ENCODE assay signal across 21 cellular contexts in genomic region chr14:65926504-65926903, GRCh38.
DNase-seq lines count a peak whose midpoint lies in the region; ATAC-seq, FAIRE-seq and TF ChIP-seq lines count a peak whose summit lies in the region.
"Had no signal": no experiment of that assay in that cellular context is flagged by ENCODE, and none has a peak within 500 bp of the region (broad histone marks: within the 10 kb centered on the region; RNA-seq: fewer than 3 reads in every experiment).

No MANE protein-coding gene starts in this region.

- H3K4ac ChIP-seq in H1 (replicated peaks; ENCODE audit: insufficient read length, low read depth, low read length): no peak overlapping the region

- peak overlapping the region; percentile 49; the same call in 1 of the 2 replicates for H2BK5ac ChIP-seq in H1 (ENCODE audit: low read depth, low read length)

- H3K27ac Mint-ChIP-seq in stimulated activated naive CD8-positive, alpha-beta T cell treated with anti-CD3 and anti-CD28 coated beads, Interleukin-15, amount 100 ng/mL, for 72 hours: peak overlapping the region; percentile 83 to 90
- H3K27ac Mint-ChIP-seq: activated B cell treated with CpG ODN at 0.5 μM for 24 hours had no signal

- 51% methylated on average over 6 of the region's 6 CpGs; no CpG with 5 or more reads in 1 of the 2 experiments for WGBS in H1 (ENCODE audit: extremely low coverage in 1 of 2, insufficient coverage in 1 of 2, insufficient read length in 1 of 2, insufficient replicate concordance in 2 of 2, low coverage in 1 of 2, low lambda C conversion rate in 2 of 2, missing lambda C conversion rate in 1 of 2), 2 experiments

- intact Hi-C loops in upper lobe of right lung (cut with DNase I): no loop called here

- TF ChIP-seq CTCF in H1 (IDR thresholded peaks at IDR 0.05; ENCODE audit: control extremely low read depth in 1 of 3, insufficient read depth in 1 of 3, low read depth in 1 of 3, low read length in 3 of 3) (no peak), upper lobe of right lung (IDR thresholded peaks at IDR 0.05) (no peak)

- peak overlapping the region in 1 of 2 donors; percentile 79 for H3K4me3 Mint-ChIP-seq in stimulated activated naive CD8-positive, alpha-beta T cell treated with anti-CD3 and anti-CD28 coated beads, Interleukin-15, amount 100 ng/mL, for 72 hours
- H3K4me3 Mint-ChIP-seq: activated B cell treated with CpG ODN at 0.5 μM for 24 hours had no signal

- H3K4me3 ChIP-seq in H1 (ENCODE audit: extremely low read depth in 1 of 4, insufficient read depth in 2 of 4, low read depth in 3 of 4, low read length in 4 of 4) (peak overlapping the region in 1 of 4 experiments; percentile 18; a peak in 1 of 8 replicates), upper lobe of right lung (no peak overlapping the region)
- H3K4me3 ChIP-seq: dorsolateral prefrontal cortex, esophagus squamous epithelium, Peyer's patch, right lobe of liver had no signal

- H3K27ac ChIP-seq in H1 (ENCODE audit: low read depth, low read length) (no peak overlapping the region), upper lobe of right lung (no peak overlapping the region)
- H3K27ac ChIP-seq: brain microvascular endothelial cell, dorsolateral prefrontal cortex, esophagus squamous epithelium, Peyer's patch, right lobe of liver had no signal

- H3K36me3 ChIP-seq in H1 (ENCODE audit: control insufficient read depth in 2 of 4, insufficient read depth in 4 of 4, low read length in 3 of 4): no peaks in the 10 kb centered on the region
- H3K36me3 ChIP-seq in upper lobe of right lung: no peaks in the 10 kb centered on the region
- H3K36me3 ChIP-seq: brain microvascular endothelial cell, esophagus squamous epithelium, Peyer's patch, right lobe of liver had no signal

- TF ChIP-seq RAD21 in H1 (IDR thresholded peaks at IDR 0.05 in 1 of 2, conservative IDR thresholded peaks at IDR 0.05 in 1 of 2; ENCODE audit: low read depth in 2 of 2, low read length in 2 of 2): no peak

- H4K20me1 ChIP-seq in H1 (replicated peaks in 1 of 2; ENCODE audit: control insufficient read depth in 1 of 2, insufficient read depth in 2 of 2, low read length in 2 of 2): no peaks in the 10 kb centered on the region

- H3K18ac ChIP-seq in H1 (ENCODE audit: extremely low read depth, low read length): no peak overlapping the region; the same call in 1 of the 2 replicates

- H2AFZ ChIP-seq in H1 (ENCODE audit: low read length): no peak overlapping the region

- H3K9me3 ChIP-seq in H1 (ENCODE audit: insufficient read depth in 2 of 2, low read depth in 1 of 2, low read length in 1 of 2): no peaks in the 10 kb centered on the region
- H3K9me3 ChIP-seq in upper lobe of right lung: no peaks in the 10 kb centered on the region
- H3K9me3 ChIP-seq: Caco-2, esophagus squamous epithelium, Peyer's patch, right lobe of liver had no signal

- POLR2A ChIA-PET in H1 (lab: Charles Lee; ENCODE audit: partially characterized antibody): interaction anchor here (1.5 to 1.9 kb wide), 3 partner anchors 9 to 20 kb away, joined by 4 to 5 read pairs (median 5); no protein-coding TSS in a partner anchor

- H3K14ac ChIP-seq in H1 (ENCODE audit: insufficient read length): no peak overlapping the region

- no peaks in the 10 kb centered on the region for H3K23me2 ChIP-seq in H1 (ENCODE audit: low read depth, low read length)

- H2AK5ac ChIP-seq in H1 (ENCODE audit: low read depth, low read length): no peak overlapping the region

- H3K79me1 ChIP-seq in H1 (ENCODE audit: low read depth, low read length): no peaks in the 10 kb centered on the region

- DNase-seq in stimulated activated naive CD8-positive, alpha-beta T cell treated with anti-CD3 and anti-CD28 coated beads, Interleukin-15, amount 100 ng/mL, for 72 hours: no peak
- DNase-seq in stimulated activated naive CD8-positive, alpha-beta T cell treated with anti-CD3 and anti-CD28 coated beads, Interleukin-15, Interleukin-2, amounts not matched to agents 100 U/mL and 50 U/mL, for 24 hours: no peak
- DNase-seq in NCI-H526 (lab: John Stamatoyannopoulos, UW): peak; percentile 74 to 79
- peak in 1 of 2 experiments; percentile 15 for DNase-seq in H1 (ENCODE audit: low read depth in 1 of 2, low spot score in 2 of 2)
- DNase-seq in dermis blood vessel endothelial cell: no peak
- no peak for DNase-seq in SHP77 (lab: John Stamatoyannopoulos, UW)
- DNase-seq in upper lobe of right lung: no peak
- DNase-seq: activated B cell treated with CpG ODN at 0.5 μM for 24 hours, brain microvascular endothelial cell, Caco-2, dorsolateral prefrontal cortex, esophagus squamous epithelium, glutamatergic neuron, midbrain, NCI-H187 treated with DMSO at 0.1 percent for 48 hours, NCI-H524, Peyer's patch, right lobe of liver, substantia nigra had no signal

- H3K23ac ChIP-seq in H1 (ENCODE audit: insufficient read length): no peak overlapping the region

- H3K4me2 ChIP-seq in H1 (ENCODE audit: insufficient read depth in 1 of 2, low read depth in 2 of 2, low read length in 2 of 2): peak overlapping the region; percentile 44 to 56; a peak in 2 of 4 replicates

- CTCF ChIA-PET in H1 (lab: Charles Lee; ENCODE audit: partially characterized antibody): interaction anchor here (1.0 to 2.1 kb wide), 7 partner anchors 9 to 515 kb away, joined by 3 to 12 read pairs (median 4); no protein-coding TSS in a partner anchor

- no peak overlapping the region for H4K8ac ChIP-seq in H1 (ENCODE audit: extremely low read depth, insufficient read depth, low read length)

- H3K4me1 ChIP-seq in H1 (replicated peaks in 1 of 4; ENCODE audit: control insufficient read depth in 3 of 4, insufficient read depth in 4 of 4, low read length in 3 of 4) (peaks cover 3 to 13% (median 9%) of the 10 kb centered on the region in 4 experiments; a peak in 4 of 7 replicates), upper lobe of right lung (no peaks in the 10 kb centered on the region)
- H3K4me1 ChIP-seq: Caco-2, esophagus squamous epithelium, Peyer's patch, right lobe of liver had no signal

- no peaks in the 10 kb centered on the region for H3K27me3 Mint-ChIP-seq in stimulated activated naive CD8-positive, alpha-beta T cell treated with anti-CD3 and anti-CD28 coated beads, Interleukin-15, amount 100 ng/mL, for 72 hours
- H3K27me3 Mint-ChIP-seq: activated naive CD4-positive, alpha-beta T cell treated with anti-CD3 and anti-CD28 coated beads, Interleukin-2, amount 50 U/mL, for 24 hours had no signal

- peaks cover 0 to 8% of the 10 kb centered on the region in 2 donors for H3K9me3 Mint-ChIP-seq in stimulated activated naive CD8-positive, alpha-beta T cell treated with anti-CD3 and anti-CD28 coated beads, Interleukin-15, amount 100 ng/mL, for 72 hours
- H3K9me3 Mint-ChIP-seq: activated B cell treated with CpG ODN at 0.5 μM for 24 hours; activated naive CD4-positive, alpha-beta T cell treated with anti-CD3 and anti-CD28 coated beads, Interleukin-2, amount 50 U/mL, for 24 hours had no signal

- no peak overlapping the region for H2BK120ac ChIP-seq in H1 (replicated peaks; ENCODE audit: low read depth, low read length)

- no peak overlapping the region for H3K9ac ChIP-seq in H1 (replicated peaks in 1 of 4; ENCODE audit: extremely low read depth in 1 of 4, low read depth in 3 of 4, low read length in 3 of 4)

- no peak for ATAC-seq in stimulated activated naive CD8-positive, alpha-beta T cell treated with anti-CD3 and anti-CD28 coated beads, Interleukin-15, amount 100 ng/mL, for 72 hours
- no peak for ATAC-seq in stimulated activated naive CD8-positive, alpha-beta T cell treated with anti-CD3 and anti-CD28 coated beads, Interleukin-15, Interleukin-2, amounts not matched to agents 100 U/mL and 50 U/mL, for 24 hours
- ATAC-seq in HG02763 (IDR thresholded peaks at IDR 0.05; ENCODE audit: unreplicated experiment) (no peak), upper lobe of right lung (no peak)
- ATAC-seq: right lobe of liver had no signal

- H4K91ac ChIP-seq in H1 (replicated peaks; ENCODE audit: insufficient read length, low read length): no peak overlapping the region

- H2BK12ac ChIP-seq in H1 (ENCODE audit: low read depth, low read length): 0 out of 2 replicates have a peak overlapping the region, but pooled peaks have one; percentile 72

- H3K4me1 Mint-ChIP-seq in stimulated activated naive CD8-positive, alpha-beta T cell treated with anti-CD3 and anti-CD28 coated beads, Interleukin-15, amount 100 ng/mL, for 72 hours: peaks cover 63% of the 10 kb centered on the region
- H3K4me1 Mint-ChIP-seq: activated B cell treated with CpG ODN at 0.5 μM for 24 hours had no signal

- no peak overlapping the region for H4K5ac ChIP-seq in H1 (ENCODE audit: insufficient read length, low read depth, low read length)

- H2BK15ac ChIP-seq in H1 (ENCODE audit: low read length): no peak overlapping the region

- H3K79me2 ChIP-seq in H1 (ENCODE audit: control insufficient read depth in 1 of 2, insufficient read depth in 2 of 2, low read length in 2 of 2): no peaks in the 10 kb centered on the region

- H3K56ac ChIP-seq in H1 (replicated peaks; ENCODE audit: insufficient read length, low read depth, low read length): no peak overlapping the region

- no peak for TF ChIP-seq POLR2A in H1 (IDR thresholded peaks at IDR 0.05; ENCODE audit: control extremely low read depth in 1 of 2, low read depth in 2 of 2, low read length in 2 of 2)

- H2BK20ac ChIP-seq in H1 (ENCODE audit: low read length): no peak overlapping the region

- no peak for TF ChIP-seq EP300 in H1 (IDR thresholded peaks at IDR 0.05; ENCODE audit: borderline replicate concordance in 1 of 2, low read depth in 2 of 2, low read length in 2 of 2)

- FAIRE-seq in H1 (lab: Jason Lieb, UNC): peak; percentile 57

- H3K27me3 ChIP-seq in H1 (replicated peaks in 1 of 4; ENCODE audit: control insufficient read depth in 3 of 4, extremely low read depth in 1 of 4, insufficient read depth in 3 of 4, low read length in 3 of 4): no peaks in the 10 kb centered on the region; a peak in 1 of 7 replicates
- no peaks in the 10 kb centered on the region for H3K27me3 ChIP-seq in upper lobe of right lung
- H3K27me3 ChIP-seq: brain microvascular endothelial cell, Peyer's patch, right lobe of liver had no signal

TF ChIP-seq in H1, 55 proteins besides CTCF, POLR2A, EP300 and RAD21 (continues in another document):
- TF ChIP-seq MAX (IDR thresholded peaks at IDR 0.05) (peak; percentile 96), SIN3A (conservative IDR thresholded peaks at IDR 0.05 in 1 of 2, IDR thresholded peaks at IDR 0.05 in 1 of 2; ENCODE audit: low read depth in 1 of 2, low read length in 2 of 2) (0 out of 4 replicates have a peak, but pooled peaks of 1 of the 2 experiments have one; percentile 51), CHD1 (IDR thresholded peaks at IDR 0.05; ENCODE audit: low read depth, low read length) (no peak), YY1 (IDR thresholded peaks at IDR 0.05; ENCODE audit: low read depth, low read length) (peak; percentile 96)

Comparison
In these comparisons a context has a peak if more than half of its experiments do, and no peak if none do; other contexts are left out.
1. DNase-seq: peak in NCI-H526 (2 of 2); none in stimulated activated naive CD8-positive, alpha-beta T cell treated with anti-CD3 and anti-CD28 coated beads, Interleukin-15, amount 100 ng/mL, for 72 hours (0 of 2), stimulated activated naive CD8-positive, alpha-beta T cell treated with anti-CD3 and anti-CD28 coated beads, Interleukin-15, Interleukin-2, amounts not matched to agents 100 U/mL and 50 U/mL, for 24 hours (single experiment), dermis blood vessel endothelial cell (single experiment), SHP77 (0 of 2) and upper lobe of right lung (single experiment).